8 cellular contexts compared by ENCODE assay signal in genomic region chr1:12031039-12031980, GRCh38. TPM values are rescaled to one million over a fixed set of nuclear protein-coding genes. Genes with fewer than 3 reads are reported as not detected.
DNase-seq lines count a peak whose midpoint lies in the region; ATAC-seq and TF ChIP-seq lines count a peak whose summit lies in the region.

No MANE protein-coding gene starts in this region.

- TF ChIP-seq POLR2A in sigmoid colon (IDR thresholded peaks at IDR 0.05), result no peak

- H3K36me3 ChIP-seq in OCI-LY3 (replicated peaks; ENCODE audit: low read depth, low read length), result no peaks in the 10 kb centered on the region
- peaks cover 24% of the 10 kb centered on the region for H3K36me3 ChIP-seq in brain microvascular endothelial cell (replicated peaks)
- peaks cover 7 to 49% (median 16%) of the 10 kb centered on the region in 4 donors for H3K36me3 ChIP-seq in sigmoid colon

- H3K27ac ChIP-seq in OCI-LY3 (ENCODE audit: low read length) (no peak overlapping the region), brain microvascular endothelial cell (no peak overlapping the region), sigmoid colon (no peak overlapping the region)

- H3K9ac ChIP-seq in OCI-LY3 (ENCODE audit: low read length), result no peak overlapping the region

- no peak for TF ChIP-seq EP300 in sigmoid colon (IDR thresholded peaks at IDR 0.05)

- no peak overlapping the region for H2AFZ ChIP-seq in OCI-LY3 (ENCODE audit: low read depth, low read length)

- DNase-seq in GM12865 (ENCODE audit: low read depth) (peak; percentile 71), brain microvascular endothelial cell (peak; percentile 20), lung microvascular endothelial cell (ENCODE audit: low read depth in 2 of 2) (peak; percentile 55 to 66), sigmoid colon (no peak), NCI-H2227 treated with DMSO at 0.1 percent for 48 hours (lab: John Stamatoyannopoulos, UW) (no peak), NOMO-1 treated with DMSO at 0.1 percent for 48 hours (lab: John Stamatoyannopoulos, UW; ENCODE audit: unreplicated experiment) (no peak)

- intact Hi-C loops in sigmoid colon (cut with DNase I), result loop anchor here (5.0 kb wide), 1 partner anchor 194 kb away; no protein-coding TSS in a partner anchor

- H3K79me2 ChIP-seq in OCI-LY3 (ENCODE audit: low read length), result no peaks in the 10 kb centered on the region

- no peak overlapping the region for H3K4me2 ChIP-seq in OCI-LY3 (ENCODE audit: low read length)

- WGBS in sigmoid colon, 2 donors, result 85 to 89% methylated on average over 20 of the region's 20 CpGs

- peak; percentile 84 for TF ChIP-seq CTCF in GM12865 (IDR thresholded peaks at IDR 0.05; ENCODE audit: insufficient read depth, low read depth, low read length, missing control alignments)
- peak; percentile 57 for TF ChIP-seq CTCF in OCI-LY3 (IDR thresholded peaks at IDR 0.05; ENCODE audit: low read depth, low read length)
- TF ChIP-seq CTCF in brain microvascular endothelial cell (IDR thresholded peaks at IDR 0.05; ENCODE audit: low read depth, low read length, missing control alignments), result peak; percentile 79
- peak in 2 of 4 experiments; percentile 37 to 43 for TF ChIP-seq CTCF in sigmoid colon (IDR thresholded peaks at IDR 0.05)

- H3K4me1 ChIP-seq in OCI-LY3 (ENCODE audit: low read length), result no peaks in the 10 kb centered on the region
- no peaks in the 10 kb centered on the region for H3K4me1 ChIP-seq in sigmoid colon

- H3K27me3 ChIP-seq in OCI-LY3 (ENCODE audit: low read depth, low read length) (no peaks in the 10 kb centered on the region), brain microvascular endothelial cell (replicated peaks) (no peaks in the 10 kb centered on the region), sigmoid colon (no peaks in the 10 kb centered on the region)

- H3K9me3 ChIP-seq in OCI-LY3 (ENCODE audit: insufficient read depth, low read length) (no peaks in the 10 kb centered on the region), sigmoid colon (no peaks in the 10 kb centered on the region)

- H3K4me3 ChIP-seq in GM12865 (ENCODE audit: low read depth, low read length) (no peak overlapping the region), OCI-LY3 (ENCODE audit: low read length) (no peak overlapping the region), brain microvascular endothelial cell (ENCODE audit: low read depth, low read length) (no peak overlapping the region), sigmoid colon (no peak overlapping the region)

- ATAC-seq in HG03442 (IDR thresholded peaks at IDR 0.05; ENCODE audit: unreplicated experiment), result no peak

- in situ Hi-C loops in brain microvascular endothelial cell (cut with HindIII; ENCODE audit: low pct_ligation_motif_present, low sequenced_read_pairs), result no loop called here

- no peaks in the 10 kb centered on the region for H4K20me1 ChIP-seq in OCI-LY3 (ENCODE audit: insufficient read depth, low read length)

RNA-seq across cellular contexts. Expression of gene MIIP, which starts 12.0 kb away (rescaled TPM):
- total RNA-seq in lung microvascular endothelial cell (20.9 and 27.8 TPM in 2 replicates), sigmoid colon (10 to 100 TPM; 23.7 to 31.2 (median 27.4) TPM)
- polyA plus RNA-seq in sigmoid colon, result 10 to 100 TPM; 12.7 to 32.6 (median 18.0) TPM

RNA-seq across cellular contexts. Expression of gene TNFRSF8, which starts 31.8 kb away (rescaled TPM):
- not detected in 2 replicates for total RNA-seq in lung microvascular endothelial cell
- total RNA-seq in sigmoid colon, result 1 to 10 TPM in 1 of 4 donors, under 1 TPM in 3; 0.68 to 1.1 (median 0.77) TPM
- 1 to 10 TPM in 1 of 3 donors, under 1 TPM in 1, not detected in 1; 0.92 to 1.8 TPM for polyA plus RNA-seq in sigmoid colon

RNA-seq across cellular contexts. Expression of gene MFN2, which starts 51.1 kb away (rescaled TPM):
- total RNA-seq in lung microvascular endothelial cell (41.0 and 56.5 TPM in 2 replicates), sigmoid colon (100 to 1,000 TPM in 2 of 4 donors, 10 to 100 TPM in 2; 83.9 to 121 (median 96.9) TPM)
- polyA plus RNA-seq in sigmoid colon, result 10 to 100 TPM; 33.0 to 61.5 (median 58.0) TPM

Comparison
In these comparisons a context has a peak if more than half of its experiments do, and no peak if none do; other contexts are left out.
1. DNase-seq: peak in GM12865 (single experiment), brain microvascular endothelial cell (single experiment) and lung microvascular endothelial cell (2 of 2); none in sigmoid colon (single experiment), NCI-H2227 treated with DMSO at 0.1 percent for 48 hours (single experiment) and NOMO-1 treated with DMSO at 0.1 percent for 48 hours (single experiment).